8 cellular contexts compared by ENCODE assay signal in the genomic region with DNA sequence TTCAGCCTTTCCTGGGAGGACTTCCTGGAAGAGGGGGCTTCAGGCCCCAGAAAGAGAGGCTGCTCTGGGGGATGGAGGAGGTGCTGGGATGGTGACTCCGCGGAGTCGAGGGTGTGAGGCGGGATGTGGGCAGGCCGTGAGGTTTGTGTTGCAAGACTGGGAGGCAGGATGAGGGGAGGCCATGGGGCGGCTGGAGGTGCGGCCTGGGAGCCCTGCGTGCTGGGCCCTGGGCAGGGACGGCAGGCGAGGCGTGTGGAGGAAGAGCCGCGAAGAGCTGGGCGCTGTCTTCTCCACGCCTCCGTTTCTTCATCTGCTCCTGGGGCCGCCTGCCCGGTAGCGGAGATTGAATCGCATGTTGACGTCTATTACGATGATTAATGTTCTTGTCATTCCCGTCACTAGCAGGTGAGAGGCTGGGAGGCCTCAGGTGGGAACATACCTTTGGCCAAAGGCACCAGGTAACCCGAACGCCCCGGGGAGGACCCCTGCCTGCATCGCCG. TPM values are rescaled to one million over a fixed set of nuclear protein-coding genes. Genes with fewer than 3 reads are reported as not detected.
DNase-seq lines count a peak whose midpoint lies in the region; ATAC-seq and TF ChIP-seq lines count a peak whose summit lies in the region.

No MANE protein-coding gene starts in this region.

- H3K36me3 ChIP-seq in PC-9 (ENCODE audit: low read depth) (no peaks in the 10 kb centered on the region), vagina (no peaks in the 10 kb centered on the region)

- DNase-seq in Right ventricle myocardium inferior (ENCODE audit: missing footprints) (peak; percentile 87), cardiac septum (ENCODE audit: low spot score) (no peak), PC-9 (peak; percentile 78 to 89), fibroblast of villous mesenchyme (ENCODE audit: low read depth) (peak; percentile 87), posterior vena cava (ENCODE audit: low spot score) (peak; percentile 95), vagina (ENCODE audit: extremely low spot score in 2 of 2) (peak in 1 of 2 donors; percentile 94)
- DNase-seq in activated T-helper 1 cell treated with anti-CD3 and anti-CD28 coated beads, Interleukin-12 subunit alpha, Interleukin-12 subunit beta, Interleukin-2, Interleukin-4 antibody, amounts not matched to agents 30 ng/mL and 10 ng/mL and 1 ng/mL, durations not matched to agents 14 hours and 24 hours and 36 hours (ENCODE audit: low spot score) = peak; percentile 76

- POLR2A ChIA-PET in PC-9 (lab: Charles Lee; ENCODE audit: unreplicated experiment) = interaction anchor here (0.6 to 0.7 kb wide), 4 partner anchors 18 to 149 kb away, joined by 3 to 12 read pairs (median 4); no protein-coding TSS in a partner anchor

- peaks cover 11% of the 10 kb centered on the region; the same call in 1 of the 2 replicates for H3K27me3 ChIP-seq in PC-9 (ENCODE audit: insufficient read depth, low read depth)
- H3K27me3 ChIP-seq in vagina = no peaks in the 10 kb centered on the region

- H3K4me1 Mint-ChIP-seq in activated T-helper 1 cell treated with anti-CD3 and anti-CD28 coated beads, Interleukin-12 subunit alpha, Interleukin-12 subunit beta, Interleukin-2, Interleukin-4 antibody, amounts not matched to agents 30 ng/mL and 10 ng/mL and 1 ng/mL, durations not matched to agents 14 hours and 24 hours and 36 hours (ENCODE audit: low read depth) = peaks cover 15% of the 10 kb centered on the region

- TSS peak; percentile 58 for BruUV-seq in PC-9 (replicated peaks; lab: Mats Ljungman, UMichigan)

- H3K9me3 Mint-ChIP-seq in activated T-helper 1 cell treated with anti-CD3 and anti-CD28 coated beads, Interleukin-12 subunit alpha, Interleukin-12 subunit beta, Interleukin-2, Interleukin-4 antibody, amounts not matched to agents 30 ng/mL and 10 ng/mL and 1 ng/mL, durations not matched to agents 14 hours and 24 hours and 36 hours = no peaks in the 10 kb centered on the region

- H3K9me3 ChIP-seq in PC-9 (ENCODE audit: insufficient read depth, low read depth) = no peaks in the 10 kb centered on the region
- no peaks in the 10 kb centered on the region for H3K9me3 ChIP-seq in vagina

- peaks cover 28% of the 10 kb centered on the region for H3K27me3 Mint-ChIP-seq in activated T-helper 1 cell treated with anti-CD3 and anti-CD28 coated beads, Interleukin-12 subunit alpha, Interleukin-12 subunit beta, Interleukin-2, Interleukin-4 antibody, amounts not matched to agents 30 ng/mL and 10 ng/mL and 1 ng/mL, durations not matched to agents 14 hours and 24 hours and 36 hours (ENCODE audit: insufficient read depth)

- intact Hi-C loops in Right ventricle myocardium inferior (cut with DNase I) = no loop called here
- intact Hi-C loops in cardiac septum (cut with DNase I) = no loop called here
- intact Hi-C loops in PC-9 (cut with micrococcal nuclease; ENCODE audit: unreplicated experiment) = loop anchor here (5.0 kb wide), 2 partner anchors 237 to 337 kb away; a partner anchor contains a TSS
- intact Hi-C loops in activated T-helper 1 cell treated with anti-CD3 and anti-CD28 coated beads, Interleukin-12 subunit alpha, Interleukin-12 subunit beta, Interleukin-2, Interleukin-4 antibody, amounts not matched to agents 30 ng/mL and 10 ng/mL and 1 ng/mL, durations not matched to agents 14 hours and 24 hours and 36 hours (cut with micrococcal nuclease) = loop anchor here (1.0 to 5.0 kb wide), 5 partner anchors 37 to 702 kb away; a partner anchor contains a TSS
- intact Hi-C loops in posterior vena cava (cut with DNase I) = no loop called here
- intact Hi-C loops in vagina (cut with DNase I) = no loop called here

- TF ChIP-seq CTCF in PC-9 (conservative IDR thresholded peaks at IDR 0.05) = no peak
- TF ChIP-seq CTCF in fibroblast of villous mesenchyme (IDR thresholded peaks at IDR 0.05; ENCODE audit: insufficient read depth, low read depth, low read length) = no peak
- TF ChIP-seq CTCF in vagina (IDR thresholded peaks at IDR 0.05) = no peak

- peaks cover 36% of the 10 kb centered on the region; the same call in 1 of the 2 replicates for H3F3A ChIP-seq in PC-9 (ENCODE audit: insufficient read depth, low read depth)

- H2AFZ ChIP-seq in PC-9 = peak overlapping the region; percentile 87

- peak overlapping the region; percentile 89 for H3K27ac Mint-ChIP-seq in activated T-helper 1 cell treated with anti-CD3 and anti-CD28 coated beads, Interleukin-12 subunit alpha, Interleukin-12 subunit beta, Interleukin-2, Interleukin-4 antibody, amounts not matched to agents 30 ng/mL and 10 ng/mL and 1 ng/mL, durations not matched to agents 14 hours and 24 hours and 36 hours

- peak overlapping the region; percentile 97 for H3K4me2 ChIP-seq in PC-9

- H3K4me3 Mint-ChIP-seq in activated T-helper 1 cell treated with anti-CD3 and anti-CD28 coated beads, Interleukin-12 subunit alpha, Interleukin-12 subunit beta, Interleukin-2, Interleukin-4 antibody, amounts not matched to agents 30 ng/mL and 10 ng/mL and 1 ng/mL, durations not matched to agents 14 hours and 24 hours and 36 hours = peak overlapping the region; percentile 86

- no peak for TF ChIP-seq POLR2A in vagina (IDR thresholded peaks at IDR 0.05)

- H3K4me1 ChIP-seq in PC-9 (replicated peaks; ENCODE audit: insufficient read depth) (peaks cover 5% of the 10 kb centered on the region; the same call in 1 of the 2 replicates), vagina (peaks cover 30% of the 10 kb centered on the region)

- no peaks in the 10 kb centered on the region; the same call in 1 of the 2 replicates for H4K20me1 ChIP-seq in PC-9 (ENCODE audit: insufficient read depth)

- peak overlapping the region; percentile 55 for H3K27ac ChIP-seq in PC-9
- peak overlapping the region; percentile 87 for H3K27ac ChIP-seq in vagina

- peaks cover 3% of the 10 kb centered on the region for H3K36me3 Mint-ChIP-seq in activated T-helper 1 cell treated with anti-CD3 and anti-CD28 coated beads, Interleukin-12 subunit alpha, Interleukin-12 subunit beta, Interleukin-2, Interleukin-4 antibody, amounts not matched to agents 30 ng/mL and 10 ng/mL and 1 ng/mL, durations not matched to agents 14 hours and 24 hours and 36 hours (ENCODE audit: low read depth)

- CTCF ChIA-PET in PC-9 (lab: Charles Lee) = interaction anchor here (0.6 kb wide), 1 partner anchor 180 kb away, joined by 5 read pairs; no protein-coding TSS in a partner anchor

- H3K4me3 ChIP-seq in PC-9 (peak overlapping the region; percentile 90), fibroblast of villous mesenchyme (ENCODE audit: low read depth, low read length) (peak overlapping the region; percentile 64), vagina (peak overlapping the region; percentile 52 to 83)

- H3K9me2 ChIP-seq in PC-9 (ENCODE audit: insufficient read depth) = no peaks in the 10 kb centered on the region

- H3K79me2 ChIP-seq in PC-9 (ENCODE audit: low read depth) = no peaks in the 10 kb centered on the region; the same call in 1 of the 2 replicates

- peak; percentile 66 for ATAC-seq in Right ventricle myocardium inferior
- no peak for ATAC-seq in HG02759 (IDR thresholded peaks at IDR 0.05; ENCODE audit: unreplicated experiment)

RNA-seq across cellular contexts. Expression of a gene that starts 0.9 kb away (rescaled TPM):
- total RNA-seq in Right ventricle myocardium inferior (21.0 TPM), cardiac septum (28.1 TPM), PC-9 (2021) (59.5 and 61.6 TPM in 2 replicates), fibroblast of villous mesenchyme (8.1 and 8.6 TPM in 2 replicates), posterior vena cava (10 to 100 TPM; 16.2 to 20.7 TPM), vagina (20.9 TPM)
- total RNA-seq in activated T-helper 1 cell treated with anti-CD3 and anti-CD28 coated beads, Interleukin-12 subunit alpha, Interleukin-12 subunit beta, Interleukin-2, Interleukin-4 antibody, amounts not matched to agents 30 ng/mL and 10 ng/mL and 1 ng/mL, durations not matched to agents 14 hours and 24 hours and 36 hours = 15.5 TPM in 2 replicates

RNA-seq across cellular contexts. Expression of a gene that starts 17.4 kb away (rescaled TPM):
- total RNA-seq in Right ventricle myocardium inferior = not detected
- total RNA-seq in cardiac septum = 0.22 TPM
- 0.53 and 1.3 TPM in 2 replicates for total RNA-seq in PC-9 (2021)
- total RNA-seq in activated T-helper 1 cell treated with anti-CD3 and anti-CD28 coated beads, Interleukin-12 subunit alpha, Interleukin-12 subunit beta, Interleukin-2, Interleukin-4 antibody, amounts not matched to agents 30 ng/mL and 10 ng/mL and 1 ng/mL, durations not matched to agents 14 hours and 24 hours and 36 hours = 0.22 and 0.49 TPM in 2 replicates
- under 0.01 and 0.32 TPM in 2 replicates for total RNA-seq in fibroblast of villous mesenchyme
- total RNA-seq in posterior vena cava = under 1 TPM in 1 of 2 donors, not detected in 1; 0.14 TPM
- total RNA-seq in vagina = 2.9 TPM

RNA-seq across cellular contexts. Expression of a gene that starts 23.7 kb away (rescaled TPM):
- 8.6 TPM for total RNA-seq in Right ventricle myocardium inferior
- 12.9 TPM for total RNA-seq in cardiac septum
- 46.6 and 74.7 TPM in 2 replicates for total RNA-seq in PC-9 (2021)
- 33.8 and 34.3 TPM in 2 replicates for total RNA-seq in activated T-helper 1 cell treated with anti-CD3 and anti-CD28 coated beads, Interleukin-12 subunit alpha, Interleukin-12 subunit beta, Interleukin-2, Interleukin-4 antibody, amounts not matched to agents 30 ng/mL and 10 ng/mL and 1 ng/mL, durations not matched to agents 14 hours and 24 hours and 36 hours
- total RNA-seq in fibroblast of villous mesenchyme = 10.4 and 19.3 TPM in 2 replicates
- 10 to 100 TPM; 19.0 to 29.0 TPM for total RNA-seq in posterior vena cava
- 28.0 TPM for total RNA-seq in vagina

RNA-seq across cellular contexts. Expression of a gene that starts 37.2 kb away (rescaled TPM):
- 3.8 TPM for total RNA-seq in Right ventricle myocardium inferior
- total RNA-seq in cardiac septum = 5.2 TPM
- 11.5 and 16.9 TPM in 2 replicates for total RNA-seq in PC-9 (2021)
- total RNA-seq in activated T-helper 1 cell treated with anti-CD3 and anti-CD28 coated beads, Interleukin-12 subunit alpha, Interleukin-12 subunit beta, Interleukin-2, Interleukin-4 antibody, amounts not matched to agents 30 ng/mL and 10 ng/mL and 1 ng/mL, durations not matched to agents 14 hours and 24 hours and 36 hours = 17.8 and 18.0 TPM in 2 replicates
- total RNA-seq in fibroblast of villous mesenchyme = 11.2 and 13.2 TPM in 2 replicates
- 10 to 100 TPM; 10.8 to 11.9 TPM for total RNA-seq in posterior vena cava
- 16.2 TPM for total RNA-seq in vagina

Comparison
In these comparisons a context has a peak if more than half of its experiments do, and no peak if none do; other contexts are left out.
1. intact Hi-C loops: an anchor here in PC-9 (5.0 kb wide) and activated T-helper 1 cell treated with anti-CD3 and anti-CD28 coated beads, Interleukin-12 subunit alpha, Interleukin-12 subunit beta, Interleukin-2, Interleukin-4 antibody, amounts not matched to agents 30 ng/mL and 10 ng/mL and 1 ng/mL, durations not matched to agents 14 hours and 24 hours and 36 hours (1.0 to 5.0 kb wide); none called in Right ventricle myocardium inferior, cardiac septum, posterior vena cava and vagina.